In genomic region chr3:166484470-166484869, GRCh38 we compare ENCODE assay signal across 31 cellular contexts.
"Had no signal": no experiment of that assay in that cellular context is flagged by ENCODE, and none has a peak within 500 bp of the region (broad histone marks: within the 10 kb centered on the region; RNA-seq: fewer than 3 reads in every experiment).

No MANE protein-coding gene starts in this region.

- H3K27me3 Mint-ChIP-seq: activated B cell treated with CpG ODN at 0.5 μM for 24 hours; activated CD4-positive, alpha-beta memory T cell treated with anti-CD3 and anti-CD28 coated beads for 36 hours; activated naive CD8-positive, alpha-beta T cell; activated naive CD8-positive, alpha-beta T cell treated with anti-CD3 and anti-CD28 coated beads, Interleukin-2, amount 50 U/mL, for 24 hours had no signal

- H3K9me3 ChIP-seq: SJCRH30 had no signal

- H3K36me3 ChIP-seq: SJCRH30 had no signal

- H3K4me3 Mint-ChIP-seq: activated B cell treated with CpG ODN at 0.5 μM for 24 hours; activated CD4-positive, alpha-beta memory T cell treated with anti-CD3 and anti-CD28 coated beads for 36 hours; activated naive CD4-positive, alpha-beta T cell treated with anti-CD3 and anti-CD28 coated beads for 36 hours; activated naive CD8-positive, alpha-beta T cell; activated naive CD8-positive, alpha-beta T cell treated with anti-CD3 and anti-CD28 coated beads, Interleukin-2, amount 50 U/mL, for 24 hours; activated T-cell treated with anti-CD3 and anti-CD28 coated beads, Interleukin-2, amount 50 U/mL, for 4 hours; activated T-helper 1 cell treated with anti-CD3 and anti-CD28 coated beads, Interleukin-12 subunit alpha, Interleukin-12 subunit beta, Interleukin-2, Interleukin-4 antibody, amounts not matched to agents 30 ng/mL and 10 ng/mL and 1 ng/mL, durations not matched to agents 14 hours and 24 hours and 36 hours; brain had no signal

- H3K4me3 ChIP-seq: SJCRH30, SK-N-MC had no signal

- H3K36me3 Mint-ChIP-seq: activated CD4-positive, alpha-beta memory T cell treated with anti-CD3 and anti-CD28 coated beads for 36 hours; activated naive CD8-positive, alpha-beta T cell; brain had no signal

- DNase-seq: activated B cell treated with CpG ODN at 0.5 μM for 24 hours; activated CD4-positive, alpha-beta memory T cell treated with anti-CD3 and anti-CD28 coated beads for 36 hours; activated CD4-positive, alpha-beta T cell treated with anti-CD3 and anti-CD28 coated beads for 4 hours; activated CD4-positive, alpha-beta T cell treated with anti-CD3 and anti-CD28 coated beads, Interleukin-2, amount 50 U/mL, for 1 hour; activated CD4-positive, CD25-positive, alpha-beta regulatory T cell treated with anti-CD3 and anti-CD28 coated beads, Interleukin-2, amount 50 U/mL, for 72 hours; activated CD8-positive, alpha-beta memory T cell treated with anti-CD3 and anti-CD28 coated beads, Interleukin-2, amount 50 U/mL, for 4 hours; activated gamma-delta T cell treated with Interleukin-2 at 50 U/mL for 16 hours; activated naive CD4-positive, alpha-beta T cell treated with anti-CD3 and anti-CD28 coated beads for 36 hours; activated naive CD8-positive, alpha-beta T cell treated with anti-CD3 and anti-CD28 coated beads, Interleukin-2, amount 50 U/mL, for 24 hours; activated T-cell treated with anti-CD3 and anti-CD28 coated beads for 4 hours; activated T-cell treated with anti-CD3 and anti-CD28 coated beads, Interleukin-2, amount 50 U/mL, for 4 hours; anterior cingulate cortex; caudate nucleus; cerebellar nuclear complex; Karpas-422; NCI-H1105; NCI-H1436; NCI-H187; NCI-H2029 treated with DMSO at 0.1 percent for 48 hours; NCI-H2107; NCI-H2171; NCI-H524; SHP77; SJCRH30; T1000 had no signal

- ATAC-seq: activated naive CD8-positive, alpha-beta T cell treated with anti-CD3 and anti-CD28 coated beads, Interleukin-2, amount 50 U/mL, for 24 hours; activated T-cell treated with anti-CD3 and anti-CD28 coated beads, Interleukin-2, amount 50 U/mL, for 4 hours; Panc1 had no signal

- H3K4me1 Mint-ChIP-seq: activated B cell treated with CpG ODN at 0.5 μM for 24 hours; activated naive CD8-positive, alpha-beta T cell treated with anti-CD3 and anti-CD28 coated beads, Interleukin-2, amount 50 U/mL, for 24 hours; brain had no signal

- H3K27me3 ChIP-seq: SJCRH30 had no signal

- H3K27ac Mint-ChIP-seq: activated B cell treated with CpG ODN at 0.5 μM for 24 hours; activated CD4-positive, alpha-beta memory T cell treated with anti-CD3 and anti-CD28 coated beads for 36 hours; activated naive CD4-positive, alpha-beta T cell treated with anti-CD3 and anti-CD28 coated beads for 36 hours; activated naive CD8-positive, alpha-beta T cell; activated naive CD8-positive, alpha-beta T cell treated with anti-CD3 and anti-CD28 coated beads, Interleukin-2, amount 50 U/mL, for 24 hours; activated T-helper 1 cell treated with anti-CD3 and anti-CD28 coated beads, Interleukin-12 subunit alpha, Interleukin-12 subunit beta, Interleukin-2, Interleukin-4 antibody, amounts not matched to agents 30 ng/mL and 10 ng/mL and 1 ng/mL, durations not matched to agents 14 hours and 24 hours and 36 hours; brain had no signal

- H3K4me1 ChIP-seq: SJCRH30 had no signal

- H3K27ac ChIP-seq: SJCRH30, SK-N-MC had no signal

- FAIRE-seq: bronchial epithelial cell had no signal
